13 cellular contexts compared by ENCODE assay signal in genomic region chr13:103277099-103277498, GRCh38.
DNase-seq lines count a peak whose midpoint lies in the region; ATAC-seq, FAIRE-seq and TF ChIP-seq lines count a peak whose summit lies in the region.
"Had no signal": no experiment of that assay in that cellular context is flagged by ENCODE, and none has a peak within 500 bp of the region (broad histone marks: within the 10 kb centered on the region; RNA-seq: fewer than 3 reads in every experiment).

No MANE protein-coding gene starts in this region.

- no peak for TF ChIP-seq POLR2A in H54 (IDR thresholded peaks at IDR 0.05; ENCODE audit: low read depth, low read length)

- ATAC-seq in GM19043 (IDR thresholded peaks at IDR 0.05; ENCODE audit: low read depth, unreplicated experiment) (peak; percentile 90), HG03175 (IDR thresholded peaks at IDR 0.05; ENCODE audit: unreplicated experiment) (peak; percentile 96), left ventricle myocardium superior (no peak)
- ATAC-seq: activated T-helper 17 cell treated with anti-CD3 and anti-CD28 coated beads, Interleukin-2, amount 50 U/mL, for 72 hours; left lobe of liver had no signal

- FAIRE-seq in H54 (lab: Jason Lieb, UNC), result peak; percentile 36
- FAIRE-seq: colon had no signal

- DNase-seq in H54 (ENCODE audit: insufficient read length, low spot score) (no peak), cerebellar nuclear complex (lab: John Stamatoyannopoulos, UW) (no peak), left ventricle myocardium superior (no peak), KG1 (lab: John Stamatoyannopoulos, UW) (no peak), NOMO-1 treated with DMSO at 0.1 percent for 48 hours (lab: John Stamatoyannopoulos, UW; ENCODE audit: unreplicated experiment) (no peak)
- DNase-seq: activated CD4-positive, alpha-beta T cell treated with anti-CD3 and anti-CD28 coated beads for 1 hour; H7; occipital lobe had no signal

- intact Hi-C loops in left ventricle myocardium superior (cut with micrococcal nuclease), result no loop called here
